ENCODE assay signal across 18 cellular contexts in the genomic region with DNA sequence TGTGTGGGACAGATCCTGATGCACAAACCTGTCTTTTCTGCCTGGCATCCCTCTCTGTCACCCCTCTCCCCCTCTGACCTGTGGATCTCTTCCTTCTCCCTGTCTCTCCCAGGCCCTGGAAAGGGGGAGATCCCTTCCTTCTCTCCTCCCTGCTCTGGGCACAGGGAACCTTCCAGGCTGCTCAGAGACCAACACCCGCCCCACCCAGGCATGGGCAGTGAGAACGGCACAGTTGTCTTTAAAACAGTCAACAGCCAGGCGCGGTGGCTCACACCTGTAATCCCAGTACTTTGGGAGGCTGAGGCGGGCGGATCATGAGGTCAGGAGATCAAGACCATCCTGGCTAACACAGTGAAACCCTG. TPM values are rescaled to one million over a fixed set of nuclear protein-coding genes. Genes with fewer than 3 reads are reported as not detected.
A peak's percentile ranks its signal among the peaks of the same experiment; 100 is the strongest.
DNase-seq lines count a peak whose midpoint lies in the region; ATAC-seq and TF ChIP-seq lines count a peak whose summit lies in the region.
"Had no signal": no experiment of that assay in that cellular context is flagged by ENCODE, and none has a peak within 500 bp of the region (broad histone marks: within the 10 kb centered on the region; RNA-seq: fewer than 3 reads in every experiment).

No MANE protein-coding gene starts in this region.

- no peak overlapping the region for H3K4me2 ChIP-seq in Loucy (ENCODE audit: low read depth, low read length, poor library complexity, severe bottlenecking)

- H3K27ac Mint-ChIP-seq in MCF 10A (ENCODE audit: low read depth, unreplicated experiment) = no peak overlapping the region
- H3K27ac Mint-ChIP-seq: B cell; CD4-positive, alpha-beta T cell had no signal

- CTCF ChIA-PET in MCF 10A (lab: Yijun Ruan, JAX) = interaction anchor here (0.5 to 1.3 kb wide), 4 partner anchors 19 to 74 kb away, joined by 3 to 5 read pairs (median 3); no protein-coding TSS in a partner anchor

- peak; percentile 4 for DNase-seq in activated CD8-positive, alpha-beta memory T cell treated with anti-CD3 and anti-CD28 coated beads, Interleukin-2, amount 50 U/mL, for 4 hours
- DNase-seq in activated CD8-positive, alpha-beta memory T cell treated with anti-CD3 and anti-CD28 coated beads for 24 hours = no peak
- DNase-seq in lower lobe of right lung = peak; percentile 17
- peak; percentile 8 for DNase-seq in testis
- no peak for DNase-seq in NCI-H82 treated with DMSO at 0.1 percent for 48 hours (lab: John Stamatoyannopoulos, UW; ENCODE audit: unreplicated experiment)
- no peak for DNase-seq in spleen
- DNase-seq in MCF 10A (ENCODE audit: unreplicated experiment) = no peak
- DNase-seq: 8988T, GF-D8, GM23248, HCEC 1CT, KBM-7, NCI-H748 treated with DMSO at 0.1 percent for 48 hours, OCI-M1 had no signal

- peak overlapping the region; percentile 51 for H3K9ac ChIP-seq in Loucy (ENCODE audit: low read depth, low read length, poor library complexity, severe bottlenecking)
- H3K9ac ChIP-seq: GM23248 had no signal

- WGBS in testis, 2 donors = 89 to 97% methylated on average over 6 of the region's 6 CpGs
- WGBS in spleen, 5 donors = 90 to 100% (median 94%) methylated on average over 6 of the region's 6 CpGs

- TF ChIP-seq POLR2A in testis (IDR thresholded peaks at IDR 0.05) = no peak
- TF ChIP-seq POLR2A in spleen (IDR thresholded peaks at IDR 0.05) = no peak

- no peak overlapping the region for H2AFZ ChIP-seq in Loucy (ENCODE audit: low read length)
- H2AFZ ChIP-seq: GM23248 had no signal

- TF ChIP-seq CTCF in Loucy (conservative IDR thresholded peaks at IDR 0.05; ENCODE audit: low read length) = no peak
- TF ChIP-seq CTCF in lower lobe of right lung (IDR thresholded peaks at IDR 0.05) = no peak
- TF ChIP-seq CTCF in testis (IDR thresholded peaks at IDR 0.05) = no peak
- no peak for TF ChIP-seq CTCF in spleen (IDR thresholded peaks at IDR 0.05 in 8 of 11, conservative IDR thresholded peaks at IDR 0.05 in 3 of 11)
- TF ChIP-seq CTCF in MCF 10A (IDR thresholded peaks at IDR 0.05; ENCODE audit: unreplicated experiment) = no peak

- intact Hi-C loops in lower lobe of right lung (cut with DNase I) = no loop called here
- intact Hi-C loops in testis (cut with DNase I; ENCODE audit: low total_unique reads) = no loop called here
- intact Hi-C loops in spleen (cut with DNase I; ENCODE audit: low total_unique reads) = no loop called here
- intact Hi-C loops in MCF 10A (cut with micrococcal nuclease) = no loop called here

- H4K20me1 ChIP-seq in Loucy (ENCODE audit: insufficient read depth, low read length, poor library complexity, severe bottlenecking) = no peaks in the 10 kb centered on the region

- H3K36me3 ChIP-seq in Loucy (ENCODE audit: insufficient read depth, low read length) = no peaks in the 10 kb centered on the region
- no peaks in the 10 kb centered on the region for H3K36me3 ChIP-seq in lower lobe of right lung
- H3K36me3 ChIP-seq in testis (ENCODE audit: low read depth, missing control alignments) = no peaks in the 10 kb centered on the region
- H3K36me3 ChIP-seq in spleen = no peaks in the 10 kb centered on the region

- H3K9me3 ChIP-seq in Loucy (ENCODE audit: insufficient read depth, low read depth, low read length) (no peaks in the 10 kb centered on the region), lower lobe of right lung (no peaks in the 10 kb centered on the region), testis (no peaks in the 10 kb centered on the region), spleen (no peaks in the 10 kb centered on the region)

- POLR2A ChIA-PET in MCF 10A (lab: Yijun Ruan, JAX) = interaction anchor here (0.9 to 1.2 kb wide), 2 partner anchors 14 to 140 kb away, joined by 3 to 6 read pairs; a partner anchor contains a TSS

- H3K27me3 ChIP-seq in Loucy (ENCODE audit: insufficient read depth, low read length, poor library complexity, severe bottlenecking) (no peaks in the 10 kb centered on the region), lower lobe of right lung (ENCODE audit: low read depth) (peaks cover 24% of the 10 kb centered on the region), testis (no peaks in the 10 kb centered on the region), spleen (replicated peaks in 1 of 7) (peaks cover 0 to 43% (median 10%) of the 10 kb centered on the region in 7 donors)

- no peaks in the 10 kb centered on the region for H3K79me2 ChIP-seq in Loucy (ENCODE audit: insufficient read depth, low read length)

- H3K9me3 Mint-ChIP-seq in MCF 10A (ENCODE audit: unreplicated experiment) = no peaks in the 10 kb centered on the region
- H3K9me3 Mint-ChIP-seq: CD4-positive, alpha-beta T cell had no signal

- no peak overlapping the region for H3K4me3 ChIP-seq in Loucy (ENCODE audit: low read length, poor library complexity, severe bottlenecking)
- no peak overlapping the region for H3K4me3 ChIP-seq in lower lobe of right lung
- no peak overlapping the region for H3K4me3 ChIP-seq in testis
- H3K4me3 ChIP-seq in spleen = no peak overlapping the region
- H3K4me3 ChIP-seq: GM23248 had no signal

- peaks cover 67% of the 10 kb centered on the region for H3K4me1 ChIP-seq in Loucy (ENCODE audit: insufficient read depth, low read length, poor library complexity, severe bottlenecking)
- peaks cover 3% of the 10 kb centered on the region for H3K4me1 ChIP-seq in lower lobe of right lung
- H3K4me1 ChIP-seq in testis = peaks cover 39% of the 10 kb centered on the region
- H3K4me1 ChIP-seq in spleen = peaks cover under 1 to 17% (median 12%) of the 10 kb centered on the region in 6 donors

- H3K9me2 ChIP-seq in Loucy (replicated peaks; ENCODE audit: low read depth, low read length) = no peaks in the 10 kb centered on the region

- no peaks in the 10 kb centered on the region for H3K27me3 Mint-ChIP-seq in MCF 10A (ENCODE audit: insufficient read depth, unreplicated experiment)

- H3K27ac ChIP-seq in lower lobe of right lung = no peak overlapping the region
- peak overlapping the region in 1 of 2 donors; percentile 82 for H3K27ac ChIP-seq in testis
- no peak overlapping the region for H3K27ac ChIP-seq in spleen
- H3K27ac ChIP-seq: GM23248 had no signal

- H3F3A ChIP-seq in Loucy (ENCODE audit: low read depth) = no peaks in the 10 kb centered on the region

- no peaks in the 10 kb centered on the region for H3K36me3 Mint-ChIP-seq in MCF 10A (ENCODE audit: insufficient read depth, unreplicated experiment)

- BruUV-seq in MCF 10A (replicated peaks; lab: Mats Ljungman, UMichigan) = no TSS peak

- ATAC-seq in lower lobe of right lung = no peak

- peaks cover 29% of the 10 kb centered on the region for H3K4me1 Mint-ChIP-seq in MCF 10A (ENCODE audit: insufficient read depth, unreplicated experiment)
- H3K4me1 Mint-ChIP-seq: B cell had no signal

- H3K4me3 Mint-ChIP-seq in MCF 10A (ENCODE audit: unreplicated experiment) = no peak overlapping the region
- H3K4me3 Mint-ChIP-seq: B cell; CD4-positive, alpha-beta T cell had no signal

RNA-seq across cellular contexts. Expression of a gene that starts 34.7 kb away (rescaled TPM):
- 2.4 TPM for total RNA-seq in lower lobe of right lung
- total RNA-seq in testis = 100 to 1,000 TPM; 230 to 247 TPM
- 82.5 TPM for polyA plus RNA-seq in testis (ENCODE audit: insufficient read depth, low read depth, low replicate concordance)
- 1 to 10 TPM; 1.6 to 5.1 (median 2.8) TPM for total RNA-seq in spleen
- 1 to 10 TPM in 2 of 3 donors, under 1 TPM in 1; 0.67 to 2.5 (median 1.3) TPM for polyA plus RNA-seq in spleen
- total RNA-seq in MCF 10A (2022) = 0.09 TPM in 1 of 2 replicates, not detected in the other
- total RNA-seq: GM23248, RPMI7951 had no signal
- polyA plus RNA-seq: GM23248 had no signal

RNA-seq across cellular contexts. Expression of a gene that starts 47.4 kb away (rescaled TPM):
- total RNA-seq in lower lobe of right lung (15.1 TPM), testis (10 to 100 TPM; 25.0 to 36.6 TPM), spleen (100 to 1,000 TPM; 106 to 455 (median 187) TPM), MCF 10A (2022) (0.20 and 0.30 TPM in 2 replicates)
- polyA plus RNA-seq in testis (ENCODE audit: insufficient read depth, low read depth, low replicate concordance) (19.5 TPM), spleen (10 to 100 TPM; 11.9 to 81.1 (median 28.4) TPM)

Comparison
In these comparisons a context has a peak if more than half of its experiments do, and no peak if none do; other contexts are left out.
1. DNase-seq: peak in activated CD8-positive, alpha-beta memory T cell treated with anti-CD3 and anti-CD28 coated beads, Interleukin-2, amount 50 U/mL, for 4 hours (single experiment), lower lobe of right lung (single experiment) and testis (single experiment); none in activated CD8-positive, alpha-beta memory T cell treated with anti-CD3 and anti-CD28 coated beads for 24 hours (single experiment), NCI-H82 treated with DMSO at 0.1 percent for 48 hours (single experiment), spleen (single experiment) and MCF 10A (single experiment).
2. RNA of a gene that starts 34.7 kb away (total RNA-seq): 230 to 247 TPM in testis; 1.6 to 5.1 TPM in spleen, 2.4 TPM in lower lobe of right lung (single experiment) and 0.09 TPM in MCF 10A; every median in the first group is over 10 times any median in the second.
3. RNA of a gene that starts 47.4 kb away (total RNA-seq): 106 to 455 TPM in spleen, 25.0 to 36.6 TPM in testis and 15.1 TPM in lower lobe of right lung (single experiment); 0.20 to 0.30 TPM in MCF 10A; every median in the first group is over 10 times any median in the second.